ENCODE assay signal across 16 cellular contexts in the genomic region with DNA sequence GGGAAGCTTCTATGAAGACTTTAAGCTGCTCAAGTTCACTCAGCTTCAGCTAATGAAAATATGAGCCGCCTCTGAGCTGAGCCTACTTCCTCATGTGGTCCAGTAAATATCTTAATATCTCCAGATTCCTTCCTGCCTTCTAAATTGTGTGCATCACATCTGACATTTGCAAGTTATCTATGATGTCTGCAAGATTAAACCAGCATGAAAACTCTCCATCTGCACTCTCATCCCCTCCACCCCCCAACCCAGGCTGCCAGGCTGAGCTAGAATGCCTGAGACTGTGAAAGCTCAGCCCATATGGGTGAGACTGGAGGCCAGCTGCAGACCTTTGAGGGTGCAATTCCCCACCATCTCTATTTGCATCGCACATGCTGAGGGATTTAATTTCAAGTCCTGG.
DNase-seq lines count a peak whose midpoint lies in the region; ATAC-seq and TF ChIP-seq lines count a peak whose summit lies in the region.
"Had no signal": no experiment of that assay in that cellular context is flagged by ENCODE, and none has a peak within 500 bp of the region (broad histone marks: within the 10 kb centered on the region; RNA-seq: fewer than 3 reads in every experiment).

No MANE protein-coding gene starts in this region.

- H4K20me1 ChIP-seq in neural progenitor cell (ENCODE audit: low read depth): no peaks in the 10 kb centered on the region

- H3K27ac ChIP-seq in neural progenitor cell: no peak overlapping the region
- H3K27ac ChIP-seq: BLaER1 had no signal

- H3K4me2 ChIP-seq in neural progenitor cell: peak overlapping the region; percentile 35
- H3K4me2 ChIP-seq: BLaER1 had no signal

- peaks cover 2% of the 10 kb centered on the region for H3K9me3 Mint-ChIP-seq in neural progenitor cell
- H3K9me3 Mint-ChIP-seq: CD4-positive, alpha-beta memory T cell had no signal

- peaks cover 6% of the 10 kb centered on the region for H3F3A ChIP-seq in neural progenitor cell (ENCODE audit: low read depth)

- H3K27me3 ChIP-seq in neural progenitor cell: peaks cover 16% of the 10 kb centered on the region
- H3K27me3 ChIP-seq: BLaER1 had no signal

- peak; percentile 37 for DNase-seq in NOMO-1 treated with DMSO at 0.1 percent for 48 hours (lab: John Stamatoyannopoulos, UW; ENCODE audit: unreplicated experiment)
- no peak for DNase-seq in NOMO-1 treated with dmso at 0.1 percent for 144 hours (lab: John Stamatoyannopoulos, UW; ENCODE audit: unreplicated experiment)
- DNase-seq in neural progenitor cell (ENCODE audit: low spot score): no peak
- no peak for DNase-seq in midbrain (lab: John Stamatoyannopoulos, UW)
- no peak for DNase-seq in GM13977 (ENCODE audit: low spot score)
- DNase-seq: 8988T; CD4-positive, alpha-beta memory T cell; DMS53; DND-41; EL had no signal

- H3K79me2 ChIP-seq in neural progenitor cell (ENCODE audit: low read depth): no peaks in the 10 kb centered on the region

- in situ Hi-C loops in GM13977 (cut with MboI; ENCODE audit: low pct_unique_long_range_greater_than_20kb, low sequenced_read_pairs, unreplicated experiment): no loop called here

- no peaks in the 10 kb centered on the region for H3K36me3 Mint-ChIP-seq in neural progenitor cell
- H3K36me3 Mint-ChIP-seq: CD14-positive monocyte; CD4-positive, alpha-beta memory T cell had no signal

- ATAC-seq in SK-N-SH treated with all-trans-retinoic acid at 6 μM for 48 hours: no peak
- ATAC-seq in HG03039 (IDR thresholded peaks at IDR 0.05; ENCODE audit: unreplicated experiment): no peak
- ATAC-seq: GM12878 had no signal

- H3K4me1 ChIP-seq in neural progenitor cell: peaks cover 12% of the 10 kb centered on the region
- H3K4me1 ChIP-seq: BLaER1, HAP-1 had no signal

- TF ChIP-seq CTCF in neural progenitor cell (IDR thresholded peaks at IDR 0.05) (no peak), GM13977 (IDR thresholded peaks at IDR 0.05; ENCODE audit: extremely low read depth, insufficient read depth, missing control alignments) (no peak)

- no peaks in the 10 kb centered on the region for H3K9me3 ChIP-seq in neural progenitor cell (ENCODE audit: low read depth)
- H3K9me3 ChIP-seq: BLaER1, HAP-1 had no signal

- H3K36me3 ChIP-seq in neural progenitor cell: no peaks in the 10 kb centered on the region
- H3K36me3 ChIP-seq: BLaER1, HAP-1 had no signal

- no peak overlapping the region for H3K4me3 ChIP-seq in neural progenitor cell
- H3K4me3 ChIP-seq: BLaER1, GM12878, HAP-1 had no signal

- no peak overlapping the region for H3K4me3 Mint-ChIP-seq in neural progenitor cell
- H3K4me3 Mint-ChIP-seq: CD14-positive monocyte; CD4-positive, alpha-beta memory T cell had no signal

- no peak overlapping the region for H3K27ac Mint-ChIP-seq in neural progenitor cell
- H3K27ac Mint-ChIP-seq: CD14-positive monocyte; CD4-positive, alpha-beta memory T cell had no signal

- peaks cover 4% of the 10 kb centered on the region for H3K27me3 Mint-ChIP-seq in neural progenitor cell (ENCODE audit: insufficient read depth, low read depth)

- peaks cover 2% of the 10 kb centered on the region for H3K4me1 Mint-ChIP-seq in neural progenitor cell
- H3K4me1 Mint-ChIP-seq: CD14-positive monocyte; CD4-positive, alpha-beta memory T cell had no signal

- H2AFZ ChIP-seq in neural progenitor cell (replicated peaks): no peak overlapping the region

- no peak overlapping the region for H3K9ac ChIP-seq in neural progenitor cell
- H3K9ac ChIP-seq: BLaER1 had no signal

TF ChIP-seq in SK-N-SH treated with all-trans-retinoic acid at 6 μM for 48 hours, 23 proteins besides CTCF, POLR2A, EP300 and RAD21:
- TF ChIP-seq RARB (CRISPR knock-in tag; IDR thresholded peaks at IDR 0.05) (no peak), ESRRG (CRISPR knock-in tag; IDR thresholded peaks at IDR 0.05) (no peak), TCF4 (CRISPR knock-in tag; IDR thresholded peaks at IDR 0.05; ENCODE audit: borderline replicate concordance) (peak; percentile 69; the same call in 1 of the 2 replicates), CSDC2 (CRISPR knock-in tag; IDR thresholded peaks at IDR 0.05) (no peak)
